In the genomic region with DNA sequence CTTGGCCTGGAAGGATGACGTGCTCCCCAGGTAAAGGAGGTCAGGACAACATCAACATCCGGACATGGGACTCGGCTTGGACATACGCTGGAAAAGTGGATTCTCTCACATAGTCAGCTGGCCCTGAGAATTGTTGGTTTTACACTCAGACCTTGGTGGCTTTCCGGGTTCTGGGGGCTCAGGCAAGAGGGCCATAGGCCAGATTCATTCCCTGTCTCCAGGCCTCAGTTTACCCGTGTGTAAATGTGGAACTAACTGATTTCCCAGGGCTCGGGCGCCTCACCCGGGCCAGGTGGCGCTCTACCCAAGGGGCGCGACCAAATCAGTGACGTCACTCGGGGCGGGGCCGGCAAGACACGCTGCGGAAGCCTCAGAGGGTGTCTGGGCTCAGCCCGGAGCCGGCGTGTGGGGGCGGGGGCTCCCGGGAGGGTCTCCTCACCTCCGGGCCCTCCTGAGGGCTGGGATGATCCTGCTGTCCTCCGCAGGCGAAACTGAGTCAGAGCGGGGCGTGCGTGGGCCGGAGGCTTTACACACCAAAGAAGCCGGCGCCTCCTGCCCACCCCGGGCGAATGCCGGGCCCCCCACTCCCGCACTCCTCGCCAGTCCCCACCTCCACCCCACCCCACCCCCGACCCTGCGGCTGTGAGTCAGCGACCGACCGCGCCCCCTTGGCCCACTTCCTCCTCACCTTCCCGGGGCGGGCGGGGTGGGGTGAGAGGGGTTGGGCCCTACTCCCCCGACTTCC, we compare ENCODE assay signal across 1 cellular context.
TF ChIP-seq lines count a peak whose summit lies in the region.

No MANE protein-coding gene starts in this region.

TF ChIP-seq in HepG2, 621 proteins besides CTCF, POLR2A, EP300 and RAD21 (continued from another document and continues in another):
- 0 out of 2 replicates have a peak, but pooled peaks have one; percentile 41 for TF ChIP-seq SNAPC4 (CRISPR knock-in tag; IDR thresholded peaks at IDR 0.05)
- TF ChIP-seq HMGXB4 (CRISPR knock-in tag; IDR thresholded peaks at IDR 0.05; ENCODE audit: borderline replicate concordance in 1 of 2, low read depth in 1 of 2), result peak; percentile 44 to 67; a peak in 2 of 4 replicates
- peak; percentile 43; the same call in 1 of the 2 replicates for TF ChIP-seq FOSL1 (CRISPR knock-in tag; IDR thresholded peaks at IDR 0.05; ENCODE audit: borderline replicate concordance)
- no peak for TF ChIP-seq DPF2 (CRISPR knock-in tag; IDR thresholded peaks at IDR 0.05; ENCODE audit: borderline replicate concordance, low read depth)
- TF ChIP-seq ATAD3A (CRISPR knock-in tag; IDR thresholded peaks at IDR 0.05), result no peak
- no peak for TF ChIP-seq ZNF136 (CRISPR knock-in tag; IDR thresholded peaks at IDR 0.05; ENCODE audit: low read depth)
- TF ChIP-seq YEATS4 (CRISPR knock-in tag; IDR thresholded peaks at IDR 0.05; ENCODE audit: borderline replicate concordance), result peak; percentile 17; the same call in 1 of the 2 replicates
- peak; percentile 90 for TF ChIP-seq ZNF788 (CRISPR knock-in tag; IDR thresholded peaks at IDR 0.05; ENCODE audit: borderline replicate concordance)
- no peak for TF ChIP-seq ZNF609 (CRISPR knock-in tag; IDR thresholded peaks at IDR 0.05; ENCODE audit: borderline replicate concordance)
- peak; percentile 50 for TF ChIP-seq HDAC1 (CRISPR knock-in tag; IDR thresholded peaks at IDR 0.05)
- peak; percentile 30 for TF ChIP-seq ZBTB7B (CRISPR knock-in tag; IDR thresholded peaks at IDR 0.05)
- TF ChIP-seq KLF16 (CRISPR knock-in tag; IDR thresholded peaks at IDR 0.05), result peak in 1 of 2 experiments; percentile 48; a peak in 1 of 4 replicates
- TF ChIP-seq KLF11 (CRISPR knock-in tag; IDR thresholded peaks at IDR 0.05), result no peak; the same call in 1 of the 2 replicates
- TF ChIP-seq ZNF775 (CRISPR knock-in tag; IDR thresholded peaks at IDR 0.05; ENCODE audit: borderline replicate concordance), result 0 out of 2 replicates have a peak, but pooled peaks have one; percentile 21
- TF ChIP-seq HHEX (CRISPR knock-in tag; IDR thresholded peaks at IDR 0.05), result no peak
- no peak; the same call in 1 of the 2 replicates for TF ChIP-seq KDM5A (IDR thresholded peaks at IDR 0.05; ENCODE audit: borderline replicate concordance, low read length)
- TF ChIP-seq, protein P1, sequence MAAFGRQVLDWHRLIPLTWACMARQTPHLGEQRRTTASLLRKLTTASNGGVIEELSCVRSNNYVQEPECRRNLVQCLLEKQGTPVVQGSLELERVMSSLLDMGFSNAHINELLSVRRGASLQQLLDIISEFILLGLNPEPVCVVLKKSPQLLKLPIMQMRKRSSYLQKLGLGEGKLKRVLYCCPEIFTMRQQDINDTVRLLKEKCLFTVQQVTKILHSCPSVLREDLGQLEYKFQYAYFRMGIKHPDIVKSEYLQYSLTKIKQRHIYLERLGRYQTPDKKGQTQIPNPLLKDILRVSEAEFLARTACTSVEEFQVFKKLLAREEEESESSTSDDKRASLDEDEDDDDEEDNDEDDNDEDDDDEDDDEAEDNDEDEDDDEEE (CRISPR knock-in tag; IDR thresholded peaks at IDR 0.05), result peak; percentile 24; the same call in 1 of the 2 replicates
- 0 out of 2 replicates have a peak, but pooled peaks have one; percentile 25 for TF ChIP-seq ZMYM2 (CRISPR knock-in tag; IDR thresholded peaks at IDR 0.05)
- TF ChIP-seq TOPORS (CRISPR knock-in tag; IDR thresholded peaks at IDR 0.05), result no peak
- TF ChIP-seq THAP9 (CRISPR knock-in tag; IDR thresholded peaks at IDR 0.05; ENCODE audit: borderline replicate concordance), result peak; percentile 35; the same call in 1 of the 2 replicates
- no peak for TF ChIP-seq SOX13 (IDR thresholded peaks at IDR 0.05)
- peak in 1 of 2 experiments; percentile 21; a peak in 1 of 4 replicates for TF ChIP-seq SOX13 (CRISPR knock-in tag; conservative IDR thresholded peaks at IDR 0.05 in 1 of 2, IDR thresholded peaks at IDR 0.05 in 1 of 2)
- peak; percentile 41; the same call in 1 of the 2 replicates for TF ChIP-seq ZNF430 (CRISPR knock-in tag; IDR thresholded peaks at IDR 0.05)
- TF ChIP-seq ZNF232 (CRISPR knock-in tag; IDR thresholded peaks at IDR 0.05; ENCODE audit: borderline replicate concordance), result no peak
- no peak for TF ChIP-seq ZNF512 (CRISPR knock-in tag; IDR thresholded peaks at IDR 0.05)
- TF ChIP-seq ZNF782 (CRISPR knock-in tag; IDR thresholded peaks at IDR 0.05; ENCODE audit: borderline replicate concordance), result no peak
- TF ChIP-seq ZNF761 (CRISPR knock-in tag; conservative IDR thresholded peaks at IDR 0.05), result 0 out of 2 replicates have a peak, but pooled peaks have one; percentile 26
- peak; percentile 41; the same call in 1 of the 2 replicates for TF ChIP-seq PITX1 (CRISPR knock-in tag; IDR thresholded peaks at IDR 0.05)
- 0 out of 2 replicates have a peak, but pooled peaks have one; percentile 46 for TF ChIP-seq ZNF501 (CRISPR knock-in tag; IDR thresholded peaks at IDR 0.05)
- peak; percentile 64; the same call in 1 of the 2 replicates for TF ChIP-seq NR0B2 (CRISPR knock-in tag; IDR thresholded peaks at IDR 0.05)
- TF ChIP-seq NR2F2 (IDR thresholded peaks at IDR 0.05; ENCODE audit: borderline replicate concordance, low read depth), result no peak
- no peak; the same call in 1 of the 2 replicates for TF ChIP-seq ZFP91 (CRISPR knock-in tag; IDR thresholded peaks at IDR 0.05; ENCODE audit: borderline replicate concordance)
- TF ChIP-seq ZNF615 (CRISPR knock-in tag; IDR thresholded peaks at IDR 0.05; ENCODE audit: borderline replicate concordance), result 0 out of 2 replicates have a peak, but pooled peaks have one; percentile 53
- no peak for TF ChIP-seq ZNF484 (CRISPR knock-in tag; IDR thresholded peaks at IDR 0.05; ENCODE audit: borderline replicate concordance, low read depth)
